Comparison of ENCODE assay signal across 1 cellular context in genomic region chr10:110433740-110434139, GRCh38.
TF ChIP-seq lines count a peak whose summit lies in the region.

No MANE protein-coding gene starts in this region.

TF ChIP-seq in Ishikawa, 13 proteins besides CTCF, POLR2A, EP300 and RAD21 (continued from another document):
- no peak for TF ChIP-seq REST (IDR thresholded peaks at IDR 0.05; ENCODE audit: low read depth)
